ENCODE assay signal across 1 cellular context in the genomic region with DNA sequence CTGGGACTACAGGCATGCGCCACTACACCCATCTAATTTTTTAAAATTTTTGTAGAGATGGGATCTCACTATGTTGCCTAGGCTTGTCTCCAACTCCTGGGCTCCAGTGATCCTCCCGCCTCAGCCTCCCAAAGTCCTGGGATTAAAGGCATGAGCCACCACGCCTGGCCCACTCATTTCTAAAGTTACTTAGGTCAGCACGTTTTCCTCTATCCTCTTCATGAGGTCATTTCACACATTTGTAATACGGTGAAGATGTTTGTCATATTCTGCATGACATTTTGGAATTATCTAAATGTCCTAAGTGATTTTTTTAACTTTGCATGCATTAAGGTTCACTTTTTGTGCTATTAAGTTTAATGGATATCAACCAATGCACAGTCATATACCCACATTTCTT.
A peak's percentile ranks its signal among the peaks of the same experiment; 100 is the strongest.
TF ChIP-seq lines count a peak whose summit lies in the region.

No MANE protein-coding gene starts in this region.

TF ChIP-seq in HepG2, 621 proteins besides CTCF, POLR2A, EP300 and RAD21:
- TF ChIP-seq STAT5B (CRISPR knock-in tag; IDR thresholded peaks at IDR 0.05) (no peak), MAFF (IDR thresholded peaks at IDR 0.05; ENCODE audit: low read depth, low read length) (peak; percentile 31; the same call in 1 of the 2 replicates), MAFK (conservative IDR thresholded peaks at IDR 0.05 in 1 of 2, IDR thresholded peaks at IDR 0.05 in 1 of 2; ENCODE audit: low read length in 2 of 2) (peak; percentile 62 to 69), CREB1 (IDR thresholded peaks at IDR 0.05) (0 out of 2 replicates have a peak, but pooled peaks have one; percentile 28), CREB1 (CRISPR knock-in tag; IDR thresholded peaks at IDR 0.05) (no peak), ZNF253 (CRISPR knock-in tag; IDR thresholded peaks at IDR 0.05; ENCODE audit: borderline replicate concordance) (no peak), ZNF589 (CRISPR knock-in tag; conservative IDR thresholded peaks at IDR 0.05) (no peak)
